ENCODE assay signal across 2 cellular contexts in the genomic region with DNA sequence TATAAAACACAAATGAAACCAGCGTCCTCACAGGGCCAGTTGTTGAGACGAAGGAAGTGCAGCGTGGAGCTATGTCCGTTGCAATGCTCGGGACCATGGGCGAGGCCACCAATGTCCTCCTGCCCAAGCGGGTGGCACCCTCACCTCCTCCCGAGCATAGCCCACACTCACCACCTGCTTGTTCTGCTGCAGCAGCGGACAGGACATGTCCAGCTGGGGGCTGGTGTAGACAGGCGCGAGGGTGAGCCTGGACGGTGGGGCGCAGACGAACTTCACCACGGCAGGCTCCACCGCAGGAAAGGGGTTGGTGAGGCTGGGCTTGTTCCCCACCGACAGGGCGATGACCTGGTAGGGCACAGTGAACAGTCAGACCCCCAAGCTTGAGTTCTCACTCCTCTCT.
TF ChIP-seq lines count a peak whose summit lies in the region.

No MANE protein-coding gene starts in this region.

TF ChIP-seq in K562, 482 proteins besides CTCF, POLR2A, EP300 and RAD21:
- TF ChIP-seq, protein P1, sequence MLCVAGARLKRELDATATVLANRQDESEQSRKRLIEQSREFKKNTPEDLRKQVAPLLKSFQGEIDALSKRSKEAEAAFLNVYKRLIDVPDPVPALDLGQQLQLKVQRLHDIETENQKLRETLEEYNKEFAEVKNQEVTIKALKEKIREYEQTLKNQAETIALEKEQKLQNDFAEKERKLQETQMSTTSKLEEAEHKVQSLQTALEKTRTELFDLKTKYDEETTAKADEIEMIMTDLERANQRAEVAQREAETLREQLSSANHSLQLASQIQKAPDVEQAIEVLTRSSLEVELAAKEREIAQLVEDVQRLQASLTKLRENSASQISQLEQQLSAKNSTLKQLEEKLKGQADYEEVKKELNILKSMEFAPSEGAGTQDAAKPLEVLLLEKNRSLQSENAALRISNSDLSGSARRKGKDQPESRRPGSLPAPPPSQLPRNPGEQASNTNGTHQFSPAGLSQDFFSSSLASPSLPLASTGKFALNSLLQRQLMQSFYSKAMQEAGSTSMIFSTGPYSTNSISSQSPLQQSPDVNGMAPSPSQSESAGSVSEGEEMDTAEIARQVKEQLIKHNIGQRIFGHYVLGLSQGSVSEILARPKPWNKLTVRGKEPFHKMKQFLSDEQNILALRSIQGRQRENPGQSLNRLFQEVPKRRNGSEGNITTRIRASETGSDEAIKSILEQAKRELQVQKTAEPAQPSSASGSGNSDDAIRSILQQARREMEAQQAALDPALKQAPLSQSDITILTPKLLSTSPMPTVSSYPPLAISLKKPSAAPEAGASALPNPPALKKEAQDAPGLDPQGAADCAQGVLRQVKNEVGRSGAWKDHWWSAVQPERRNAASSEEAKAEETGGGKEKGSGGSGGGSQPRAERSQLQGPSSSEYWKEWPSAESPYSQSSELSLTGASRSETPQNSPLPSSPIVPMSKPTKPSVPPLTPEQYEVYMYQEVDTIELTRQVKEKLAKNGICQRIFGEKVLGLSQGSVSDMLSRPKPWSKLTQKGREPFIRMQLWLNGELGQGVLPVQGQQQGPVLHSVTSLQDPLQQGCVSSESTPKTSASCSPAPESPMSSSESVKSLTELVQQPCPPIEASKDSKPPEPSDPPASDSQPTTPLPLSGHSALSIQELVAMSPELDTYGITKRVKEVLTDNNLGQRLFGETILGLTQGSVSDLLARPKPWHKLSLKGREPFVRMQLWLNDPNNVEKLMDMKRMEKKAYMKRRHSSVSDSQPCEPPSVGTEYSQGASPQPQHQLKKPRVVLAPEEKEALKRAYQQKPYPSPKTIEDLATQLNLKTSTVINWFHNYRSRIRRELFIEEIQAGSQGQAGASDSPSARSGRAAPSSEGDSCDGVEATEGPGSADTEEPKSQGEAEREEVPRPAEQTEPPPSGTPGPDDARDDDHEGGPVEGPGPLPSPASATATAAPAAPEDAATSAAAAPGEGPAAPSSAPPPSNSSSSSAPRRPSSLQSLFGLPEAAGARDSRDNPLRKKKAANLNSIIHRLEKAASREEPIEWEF (CRISPR knock-in tag; IDR thresholded peaks at IDR 0.05) = no peak
- no peak for TF ChIP-seq ZNF589 (CRISPR knock-in tag; IDR thresholded peaks at IDR 0.05; ENCODE audit: low read depth)
- no peak for TF ChIP-seq RERE (CRISPR knock-in tag; IDR thresholded peaks at IDR 0.05; ENCODE audit: borderline replicate concordance)
- peak; percentile 76 for TF ChIP-seq RBM22 (IDR thresholded peaks at IDR 0.05; ENCODE audit: low read depth, low read length, poor library complexity, severe bottlenecking)
- TF ChIP-seq POLR2G (IDR thresholded peaks at IDR 0.05; ENCODE audit: low read depth, low read length) = peak; percentile 58
- no peak for TF ChIP-seq ERF (CRISPR knock-in tag; IDR thresholded peaks at IDR 0.05)
- TF ChIP-seq CAMTA2 (CRISPR knock-in tag; conservative IDR thresholded peaks at IDR 0.05) = no peak

TF ChIP-seq in SK-N-SH, 30 proteins besides CTCF, POLR2A, EP300 and RAD21 (continued from another document):
- TF ChIP-seq PBX3 (IDR thresholded peaks at IDR 0.05) (no peak), TAF1 (IDR thresholded peaks at IDR 0.05; ENCODE audit: borderline replicate concordance, low read depth, low read length) (no peak), SMC3 (IDR thresholded peaks at IDR 0.05; ENCODE audit: low read depth, low read length) (no peak), MXI1 (IDR thresholded peaks at IDR 0.05; ENCODE audit: low read depth, low read length) (no peak), FOSL2 (IDR thresholded peaks at IDR 0.05; ENCODE audit: borderline replicate concordance, low read depth) (no peak), FOXM1 (IDR thresholded peaks at IDR 0.05; ENCODE audit: low read depth) (no peak), ZBTB33 (IDR thresholded peaks at IDR 0.05; ENCODE audit: borderline replicate concordance, low read depth) (no peak), POLR2AphosphoS5 (IDR thresholded peaks at IDR 0.05; ENCODE audit: low read depth, low read length) (no peak), USF1 (IDR thresholded peaks at IDR 0.05; ENCODE audit: borderline replicate concordance, low read depth) (no peak), USF2 (IDR thresholded peaks at IDR 0.05; ENCODE audit: borderline replicate concordance, low read depth, low read length) (no peak), TEAD4 (IDR thresholded peaks at IDR 0.05; ENCODE audit: borderline replicate concordance, insufficient read depth) (no peak), TCF12 (IDR thresholded peaks at IDR 0.05) (no peak), RXRA (IDR thresholded peaks at IDR 0.05; ENCODE audit: borderline replicate concordance, low read depth) (no peak)
- TF ChIP-seq, protein P2, sequence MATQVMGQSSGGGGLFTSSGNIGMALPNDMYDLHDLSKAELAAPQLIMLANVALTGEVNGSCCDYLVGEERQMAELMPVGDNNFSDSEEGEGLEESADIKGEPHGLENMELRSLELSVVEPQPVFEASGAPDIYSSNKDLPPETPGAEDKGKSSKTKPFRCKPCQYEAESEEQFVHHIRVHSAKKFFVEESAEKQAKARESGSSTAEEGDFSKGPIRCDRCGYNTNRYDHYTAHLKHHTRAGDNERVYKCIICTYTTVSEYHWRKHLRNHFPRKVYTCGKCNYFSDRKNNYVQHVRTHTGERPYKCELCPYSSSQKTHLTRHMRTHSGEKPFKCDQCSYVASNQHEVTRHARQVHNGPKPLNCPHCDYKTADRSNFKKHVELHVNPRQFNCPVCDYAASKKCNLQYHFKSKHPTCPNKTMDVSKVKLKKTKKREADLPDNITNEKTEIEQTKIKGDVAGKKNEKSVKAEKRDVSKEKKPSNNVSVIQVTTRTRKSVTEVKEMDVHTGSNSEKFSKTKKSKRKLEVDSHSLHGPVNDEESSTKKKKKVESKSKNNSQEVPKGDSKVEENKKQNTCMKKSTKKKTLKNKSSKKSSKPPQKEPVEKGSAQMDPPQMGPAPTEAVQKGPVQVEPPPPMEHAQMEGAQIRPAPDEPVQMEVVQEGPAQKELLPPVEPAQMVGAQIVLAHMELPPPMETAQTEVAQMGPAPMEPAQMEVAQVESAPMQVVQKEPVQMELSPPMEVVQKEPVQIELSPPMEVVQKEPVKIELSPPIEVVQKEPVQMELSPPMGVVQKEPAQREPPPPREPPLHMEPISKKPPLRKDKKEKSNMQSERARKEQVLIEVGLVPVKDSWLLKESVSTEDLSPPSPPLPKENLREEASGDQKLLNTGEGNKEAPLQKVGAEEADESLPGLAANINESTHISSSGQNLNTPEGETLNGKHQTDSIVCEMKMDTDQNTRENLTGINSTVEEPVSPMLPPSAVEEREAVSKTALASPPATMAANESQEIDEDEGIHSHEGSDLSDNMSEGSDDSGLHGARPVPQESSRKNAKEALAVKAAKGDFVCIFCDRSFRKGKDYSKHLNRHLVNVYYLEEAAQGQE (IDR thresholded peaks at IDR 0.05; ENCODE audit: low read depth, low read length) = no peak
